Comparison of ENCODE assay signal across 1 cellular context in the genomic region with DNA sequence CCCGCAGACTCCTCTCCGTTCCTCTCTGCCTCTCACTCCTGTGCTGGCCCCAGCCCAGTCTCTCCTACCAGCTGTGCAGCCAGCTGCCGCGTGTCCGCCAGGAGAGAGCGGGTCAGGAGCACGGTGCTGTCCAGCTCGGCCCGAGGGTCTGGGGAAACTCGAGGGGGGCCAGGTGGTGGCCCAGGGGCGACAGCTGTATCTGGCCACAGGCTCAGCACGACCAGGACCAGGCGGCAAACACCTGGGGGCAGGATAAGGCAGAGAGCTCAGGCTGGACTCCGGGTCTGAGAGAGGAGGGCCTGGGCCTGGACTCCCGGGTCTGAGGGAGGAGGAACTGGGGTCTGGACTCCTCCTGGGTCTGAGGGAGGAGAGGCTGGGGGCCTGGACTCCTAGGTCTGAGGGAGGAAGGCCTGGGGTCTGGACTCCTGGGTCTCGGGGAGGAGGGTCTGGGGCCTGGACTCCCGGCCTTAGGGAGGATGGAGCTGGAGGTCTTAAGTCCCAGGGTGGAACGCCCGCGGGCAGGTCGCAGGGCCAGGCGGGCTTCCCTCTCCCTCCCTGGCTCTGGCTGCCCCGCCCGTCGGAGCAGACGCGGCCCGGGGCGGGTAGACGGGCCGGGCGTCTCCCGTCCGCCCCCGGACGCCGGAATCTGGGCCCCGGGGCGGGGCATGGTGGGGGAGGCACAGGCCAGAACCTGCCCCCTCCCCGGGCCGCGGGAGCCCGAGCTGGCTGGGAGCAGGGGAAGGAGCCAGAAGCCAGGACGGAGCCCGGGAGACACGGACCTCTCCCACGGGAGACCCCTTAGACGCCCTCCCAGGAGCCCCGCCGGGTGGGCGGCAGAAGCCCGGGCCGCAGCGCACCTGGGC.
TF ChIP-seq lines count a peak whose summit lies in the region.

No MANE protein-coding gene starts in this region.

TF ChIP-seq in IMR-90, 13 proteins besides CTCF, POLR2A, EP300 and RAD21:
- TF ChIP-seq, protein P1, sequence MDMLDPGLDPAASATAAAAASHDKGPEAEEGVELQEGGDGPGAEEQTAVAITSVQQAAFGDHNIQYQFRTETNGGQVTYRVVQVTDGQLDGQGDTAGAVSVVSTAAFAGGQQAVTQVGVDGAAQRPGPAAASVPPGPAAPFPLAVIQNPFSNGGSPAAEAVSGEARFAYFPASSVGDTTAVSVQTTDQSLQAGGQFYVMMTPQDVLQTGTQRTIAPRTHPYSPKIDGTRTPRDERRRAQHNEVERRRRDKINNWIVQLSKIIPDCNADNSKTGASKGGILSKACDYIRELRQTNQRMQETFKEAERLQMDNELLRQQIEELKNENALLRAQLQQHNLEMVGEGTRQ (IDR thresholded peaks at IDR 0.05; ENCODE audit: low read depth, low read length), result no peak
- TF ChIP-seq MXI1 (IDR thresholded peaks at IDR 0.05; ENCODE audit: borderline replicate concordance, low read depth, low read length) (peak; percentile 12; the same call in 1 of the 2 replicates), MAZ (IDR thresholded peaks at IDR 0.05; ENCODE audit: borderline replicate concordance, low read depth, low read length) (peak; percentile 96), CHD1 (IDR thresholded peaks at IDR 0.05; ENCODE audit: low read depth, low read length) (peak; percentile 36; the same call in 1 of the 2 replicates), MAFK (IDR thresholded peaks at IDR 0.05; ENCODE audit: low read depth, low read length) (no peak)
